ENCODE assay signal across 1 cellular context in the genomic region with DNA sequence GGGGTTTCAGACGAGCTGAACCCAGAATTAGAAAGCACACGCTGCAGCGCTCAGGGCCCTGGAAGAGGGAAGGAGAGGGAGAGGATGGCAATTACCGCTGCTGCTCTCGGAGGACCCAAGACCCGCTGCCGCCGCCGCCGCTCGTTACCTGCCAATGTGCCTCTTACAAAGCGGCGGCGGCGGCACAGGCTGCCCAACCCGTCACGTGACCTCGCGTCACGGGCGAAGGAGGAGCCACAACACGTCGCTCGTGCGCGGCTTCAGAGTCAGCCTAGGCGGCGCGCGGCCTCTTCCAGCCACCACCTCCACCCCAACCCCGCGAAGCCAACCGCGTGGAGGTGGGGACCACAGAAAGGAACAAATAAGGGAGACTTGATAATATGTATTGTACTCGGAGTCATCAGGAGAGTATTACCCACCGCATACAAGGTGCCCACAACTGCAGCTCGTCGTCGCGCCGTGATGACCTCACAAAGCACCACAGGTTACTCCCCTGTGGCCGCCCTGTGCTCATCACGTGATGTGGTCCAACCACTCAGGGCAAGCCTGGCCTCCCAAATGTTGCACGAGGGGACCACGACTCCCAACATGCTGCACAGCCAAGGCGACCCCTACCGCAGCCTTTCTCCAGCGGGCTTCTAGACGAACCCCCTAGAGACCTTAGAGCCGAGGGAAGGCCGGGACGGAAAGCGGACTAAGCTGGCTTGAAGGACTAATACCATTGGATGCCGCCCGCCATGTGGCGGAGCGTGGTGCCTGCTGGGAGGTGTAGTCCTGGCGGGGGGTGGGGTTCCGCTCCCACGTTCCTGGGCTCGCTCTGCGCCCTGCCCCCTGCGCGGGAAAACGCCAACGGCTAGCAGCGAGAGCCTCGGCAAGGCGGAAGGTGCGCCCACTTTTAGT.
TF ChIP-seq lines count a peak whose summit lies in the region.

A gene with protein sequence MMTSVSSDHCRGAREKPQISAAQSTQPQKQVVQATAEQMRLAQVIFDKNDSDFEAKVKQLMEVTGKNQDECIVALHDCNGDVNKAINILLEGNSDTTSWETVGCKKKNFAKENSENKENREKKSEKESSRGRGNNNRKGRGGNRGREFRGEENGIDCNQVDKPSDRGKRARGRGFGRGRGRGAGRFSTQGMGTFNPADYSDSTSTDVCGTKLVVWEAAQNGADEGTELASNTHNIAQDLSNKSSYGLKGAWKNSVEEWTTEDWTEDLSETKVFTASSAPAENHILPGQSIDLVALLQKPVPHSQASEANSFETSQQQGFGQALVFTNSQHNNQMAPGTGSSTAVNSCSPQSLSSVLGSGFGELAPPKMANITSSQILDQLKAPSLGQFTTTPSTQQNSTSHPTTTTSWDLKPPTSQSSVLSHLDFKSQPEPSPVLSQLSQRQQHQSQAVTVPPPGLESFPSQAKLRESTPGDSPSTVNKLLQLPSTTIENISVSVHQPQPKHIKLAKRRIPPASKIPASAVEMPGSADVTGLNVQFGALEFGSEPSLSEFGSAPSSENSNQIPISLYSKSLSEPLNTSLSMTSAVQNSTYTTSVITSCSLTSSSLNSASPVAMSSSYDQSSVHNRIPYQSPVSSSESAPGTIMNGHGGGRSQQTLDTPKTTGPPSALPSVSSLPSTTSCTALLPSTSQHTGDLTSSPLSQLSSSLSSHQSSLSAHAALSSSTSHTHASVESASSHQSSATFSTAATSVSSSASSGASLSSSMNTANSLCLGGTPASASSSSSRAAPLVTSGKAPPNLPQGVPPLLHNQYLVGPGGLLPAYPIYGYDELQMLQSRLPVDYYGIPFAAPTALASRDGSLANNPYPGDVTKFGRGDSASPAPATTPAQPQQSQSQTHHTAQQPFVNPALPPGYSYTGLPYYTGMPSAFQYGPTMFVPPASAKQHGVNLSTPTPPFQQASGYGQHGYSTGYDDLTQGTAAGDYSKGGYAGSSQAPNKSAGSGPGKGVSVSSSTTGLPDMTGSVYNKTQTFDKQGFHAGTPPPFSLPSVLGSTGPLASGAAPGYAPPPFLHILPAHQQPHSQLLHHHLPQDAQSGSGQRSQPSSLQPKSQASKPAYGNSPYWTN (minus strand): TSS at position 158 of the 900 bp plus-strand sequence. CDS start 31,739 bp downstream, outside the sequence.

TF ChIP-seq in GM12878, 131 proteins besides CTCF, POLR2A, EP300 and RAD21 (continued from another document and continues in another):
- TF ChIP-seq, protein P1, sequence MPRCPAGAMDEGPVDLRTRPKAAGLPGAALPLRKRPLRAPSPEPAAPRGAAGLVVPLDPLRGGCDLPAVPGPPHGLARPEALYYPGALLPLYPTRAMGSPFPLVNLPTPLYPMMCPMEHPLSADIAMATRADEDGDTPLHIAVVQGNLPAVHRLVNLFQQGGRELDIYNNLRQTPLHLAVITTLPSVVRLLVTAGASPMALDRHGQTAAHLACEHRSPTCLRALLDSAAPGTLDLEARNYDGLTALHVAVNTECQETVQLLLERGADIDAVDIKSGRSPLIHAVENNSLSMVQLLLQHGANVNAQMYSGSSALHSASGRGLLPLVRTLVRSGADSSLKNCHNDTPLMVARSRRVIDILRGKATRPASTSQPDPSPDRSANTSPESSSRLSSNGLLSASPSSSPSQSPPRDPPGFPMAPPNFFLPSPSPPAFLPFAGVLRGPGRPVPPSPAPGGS (IDR thresholded peaks at IDR 0.05; ENCODE audit: borderline replicate concordance, insufficient read depth, low read depth, low read length, poor library complexity, severe bottlenecking) = peak; percentile 43
- TF ChIP-seq, protein P2, sequence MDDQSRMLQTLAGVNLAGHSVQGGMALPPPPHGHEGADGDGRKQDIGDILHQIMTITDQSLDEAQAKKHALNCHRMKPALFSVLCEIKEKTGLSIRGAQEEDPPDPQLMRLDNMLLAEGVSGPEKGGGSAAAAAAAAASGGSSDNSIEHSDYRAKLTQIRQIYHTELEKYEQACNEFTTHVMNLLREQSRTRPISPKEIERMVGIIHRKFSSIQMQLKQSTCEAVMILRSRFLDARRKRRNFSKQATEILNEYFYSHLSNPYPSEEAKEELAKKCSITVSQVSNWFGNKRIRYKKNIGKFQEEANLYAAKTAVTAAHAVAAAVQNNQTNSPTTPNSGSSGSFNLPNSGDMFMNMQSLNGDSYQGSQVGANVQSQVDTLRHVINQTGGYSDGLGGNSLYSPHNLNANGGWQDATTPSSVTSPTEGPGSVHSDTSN (IDR thresholded peaks at IDR 0.05; ENCODE audit: insufficient replicate concordance, low read depth, low read length) = no peak
- peak; percentile 42; the same call in 1 of the 2 replicates for TF ChIP-seq TCF3 (IDR thresholded peaks at IDR 0.05; ENCODE audit: borderline replicate concordance, insufficient read depth, low read depth, low read length)
- 0 out of 2 replicates have a peak, but pooled peaks have one; percentile 59 for TF ChIP-seq DPF2 (IDR thresholded peaks at IDR 0.05)
- TF ChIP-seq, protein P3, sequence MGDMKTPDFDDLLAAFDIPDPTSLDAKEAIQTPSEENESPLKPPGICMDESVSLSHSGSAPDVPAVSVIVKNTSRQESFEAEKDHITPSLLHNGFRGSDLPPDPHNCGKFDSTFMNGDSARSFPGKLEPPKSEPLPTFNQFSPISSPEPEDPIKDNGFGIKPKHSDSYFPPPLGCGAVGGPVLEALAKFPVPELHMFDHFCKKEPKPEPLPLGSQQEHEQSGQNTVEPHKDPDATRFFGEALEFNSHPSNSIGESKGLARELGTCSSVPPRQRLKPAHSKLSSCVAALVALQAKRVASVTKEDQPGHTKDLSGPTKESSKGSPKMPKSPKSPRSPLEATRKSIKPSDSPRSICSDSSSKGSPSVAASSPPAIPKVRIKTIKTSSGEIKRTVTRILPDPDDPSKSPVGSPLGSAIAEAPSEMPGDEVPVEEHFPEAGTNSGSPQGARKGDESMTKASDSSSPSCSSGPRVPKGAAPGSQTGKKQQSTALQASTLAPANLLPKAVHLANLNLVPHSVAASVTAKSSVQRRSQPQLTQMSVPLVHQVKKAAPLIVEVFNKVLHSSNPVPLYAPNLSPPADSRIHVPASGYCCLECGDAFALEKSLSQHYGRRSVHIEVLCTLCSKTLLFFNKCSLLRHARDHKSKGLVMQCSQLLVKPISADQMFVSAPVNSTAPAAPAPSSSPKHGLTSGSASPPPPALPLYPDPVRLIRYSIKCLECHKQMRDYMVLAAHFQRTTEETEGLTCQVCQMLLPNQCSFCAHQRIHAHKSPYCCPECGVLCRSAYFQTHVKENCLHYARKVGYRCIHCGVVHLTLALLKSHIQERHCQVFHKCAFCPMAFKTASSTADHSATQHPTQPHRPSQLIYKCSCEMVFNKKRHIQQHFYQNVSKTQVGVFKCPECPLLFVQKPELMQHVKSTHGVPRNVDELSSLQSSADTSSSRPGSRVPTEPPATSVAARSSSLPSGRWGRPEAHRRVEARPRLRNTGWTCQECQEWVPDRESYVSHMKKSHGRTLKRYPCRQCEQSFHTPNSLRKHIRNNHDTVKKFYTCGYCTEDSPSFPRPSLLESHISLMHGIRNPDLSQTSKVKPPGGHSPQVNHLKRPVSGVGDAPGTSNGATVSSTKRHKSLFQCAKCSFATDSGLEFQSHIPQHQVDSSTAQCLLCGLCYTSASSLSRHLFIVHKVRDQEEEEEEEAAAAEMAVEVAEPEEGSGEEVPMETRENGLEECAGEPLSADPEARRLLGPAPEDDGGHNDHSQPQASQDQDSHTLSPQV (IDR thresholded peaks at IDR 0.05) = no peak
- TF ChIP-seq KAT2A (conservative IDR thresholded peaks at IDR 0.05; ENCODE audit: control insufficient read depth, low read depth, low read length) = no peak
- TF ChIP-seq, protein P4, sequence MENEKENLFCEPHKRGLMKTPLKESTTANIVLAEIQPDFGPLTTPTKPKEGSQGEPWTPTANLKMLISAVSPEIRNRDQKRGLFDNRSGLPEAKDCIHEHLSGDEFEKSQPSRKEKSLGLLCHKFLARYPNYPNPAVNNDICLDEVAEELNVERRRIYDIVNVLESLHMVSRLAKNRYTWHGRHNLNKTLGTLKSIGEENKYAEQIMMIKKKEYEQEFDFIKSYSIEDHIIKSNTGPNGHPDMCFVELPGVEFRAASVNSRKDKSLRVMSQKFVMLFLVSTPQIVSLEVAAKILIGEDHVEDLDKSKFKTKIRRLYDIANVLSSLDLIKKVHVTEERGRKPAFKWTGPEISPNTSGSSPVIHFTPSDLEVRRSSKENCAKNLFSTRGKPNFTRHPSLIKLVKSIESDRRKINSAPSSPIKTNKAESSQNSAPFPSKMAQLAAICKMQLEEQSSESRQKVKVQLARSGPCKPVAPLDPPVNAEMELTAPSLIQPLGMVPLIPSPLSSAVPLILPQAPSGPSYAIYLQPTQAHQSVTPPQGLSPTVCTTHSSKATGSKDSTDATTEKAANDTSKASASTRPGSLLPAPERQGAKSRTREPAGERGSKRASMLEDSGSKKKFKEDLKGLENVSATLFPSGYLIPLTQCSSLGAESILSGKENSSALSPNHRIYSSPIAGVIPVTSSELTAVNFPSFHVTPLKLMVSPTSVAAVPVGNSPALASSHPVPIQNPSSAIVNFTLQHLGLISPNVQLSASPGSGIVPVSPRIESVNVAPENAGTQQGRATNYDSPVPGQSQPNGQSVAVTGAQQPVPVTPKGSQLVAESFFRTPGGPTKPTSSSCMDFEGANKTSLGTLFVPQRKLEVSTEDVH (IDR thresholded peaks at IDR 0.05; ENCODE audit: low read depth, partially characterized antibody) = peak; percentile 93
- peak; percentile 78; the same call in 2 of the 3 replicates for TF ChIP-seq POU2F2 (IDR thresholded peaks at IDR 0.05; ENCODE audit: borderline replicate concordance, low read depth, low read length)
- peak; percentile 26; the same call in 1 of the 2 replicates for TF ChIP-seq ZNF207 (IDR thresholded peaks at IDR 0.05; ENCODE audit: borderline replicate concordance)
- TF ChIP-seq YBX1 (IDR thresholded peaks at IDR 0.05) = no peak
- TF ChIP-seq RCOR1 (conservative IDR thresholded peaks at IDR 0.05; ENCODE audit: low read depth, low read length) = 0 out of 2 replicates have a peak, but pooled peaks have one; percentile 67
- peak; percentile 70 for TF ChIP-seq LARP7 (IDR thresholded peaks at IDR 0.05)
- TF ChIP-seq, protein P5, sequence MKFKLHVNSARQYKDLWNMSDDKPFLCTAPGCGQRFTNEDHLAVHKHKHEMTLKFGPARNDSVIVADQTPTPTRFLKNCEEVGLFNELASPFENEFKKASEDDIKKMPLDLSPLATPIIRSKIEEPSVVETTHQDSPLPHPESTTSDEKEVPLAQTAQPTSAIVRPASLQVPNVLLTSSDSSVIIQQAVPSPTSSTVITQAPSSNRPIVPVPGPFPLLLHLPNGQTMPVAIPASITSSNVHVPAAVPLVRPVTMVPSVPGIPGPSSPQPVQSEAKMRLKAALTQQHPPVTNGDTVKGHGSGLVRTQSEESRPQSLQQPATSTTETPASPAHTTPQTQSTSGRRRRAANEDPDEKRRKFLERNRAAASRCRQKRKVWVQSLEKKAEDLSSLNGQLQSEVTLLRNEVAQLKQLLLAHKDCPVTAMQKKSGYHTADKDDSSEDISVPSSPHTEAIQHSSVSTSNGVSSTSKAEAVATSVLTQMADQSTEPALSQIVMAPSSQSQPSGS (IDR thresholded peaks at IDR 0.05; ENCODE audit: low read length) = no peak
- TF ChIP-seq, protein P6, sequence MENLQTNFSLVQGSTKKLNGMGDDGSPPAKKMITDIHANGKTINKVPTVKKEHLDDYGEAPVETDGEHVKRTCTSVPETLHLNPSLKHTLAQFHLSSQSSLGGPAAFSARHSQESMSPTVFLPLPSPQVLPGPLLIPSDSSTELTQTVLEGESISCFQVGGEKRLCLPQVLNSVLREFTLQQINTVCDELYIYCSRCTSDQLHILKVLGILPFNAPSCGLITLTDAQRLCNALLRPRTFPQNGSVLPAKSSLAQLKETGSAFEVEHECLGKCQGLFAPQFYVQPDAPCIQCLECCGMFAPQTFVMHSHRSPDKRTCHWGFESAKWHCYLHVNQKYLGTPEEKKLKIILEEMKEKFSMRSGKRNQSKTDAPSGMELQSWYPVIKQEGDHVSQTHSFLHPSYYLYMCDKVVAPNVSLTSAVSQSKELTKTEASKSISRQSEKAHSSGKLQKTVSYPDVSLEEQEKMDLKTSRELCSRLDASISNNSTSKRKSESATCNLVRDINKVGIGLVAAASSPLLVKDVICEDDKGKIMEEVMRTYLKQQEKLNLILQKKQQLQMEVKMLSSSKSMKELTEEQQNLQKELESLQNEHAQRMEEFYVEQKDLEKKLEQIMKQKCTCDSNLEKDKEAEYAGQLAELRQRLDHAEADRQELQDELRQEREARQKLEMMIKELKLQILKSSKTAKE (IDR thresholded peaks at IDR 0.05; ENCODE audit: low read depth, poor library complexity, severe bottlenecking) = no peak
- peak; percentile 66 for TF ChIP-seq CBFB (IDR thresholded peaks at IDR 0.05; ENCODE audit: low read depth)
- TF ChIP-seq, protein P7, sequence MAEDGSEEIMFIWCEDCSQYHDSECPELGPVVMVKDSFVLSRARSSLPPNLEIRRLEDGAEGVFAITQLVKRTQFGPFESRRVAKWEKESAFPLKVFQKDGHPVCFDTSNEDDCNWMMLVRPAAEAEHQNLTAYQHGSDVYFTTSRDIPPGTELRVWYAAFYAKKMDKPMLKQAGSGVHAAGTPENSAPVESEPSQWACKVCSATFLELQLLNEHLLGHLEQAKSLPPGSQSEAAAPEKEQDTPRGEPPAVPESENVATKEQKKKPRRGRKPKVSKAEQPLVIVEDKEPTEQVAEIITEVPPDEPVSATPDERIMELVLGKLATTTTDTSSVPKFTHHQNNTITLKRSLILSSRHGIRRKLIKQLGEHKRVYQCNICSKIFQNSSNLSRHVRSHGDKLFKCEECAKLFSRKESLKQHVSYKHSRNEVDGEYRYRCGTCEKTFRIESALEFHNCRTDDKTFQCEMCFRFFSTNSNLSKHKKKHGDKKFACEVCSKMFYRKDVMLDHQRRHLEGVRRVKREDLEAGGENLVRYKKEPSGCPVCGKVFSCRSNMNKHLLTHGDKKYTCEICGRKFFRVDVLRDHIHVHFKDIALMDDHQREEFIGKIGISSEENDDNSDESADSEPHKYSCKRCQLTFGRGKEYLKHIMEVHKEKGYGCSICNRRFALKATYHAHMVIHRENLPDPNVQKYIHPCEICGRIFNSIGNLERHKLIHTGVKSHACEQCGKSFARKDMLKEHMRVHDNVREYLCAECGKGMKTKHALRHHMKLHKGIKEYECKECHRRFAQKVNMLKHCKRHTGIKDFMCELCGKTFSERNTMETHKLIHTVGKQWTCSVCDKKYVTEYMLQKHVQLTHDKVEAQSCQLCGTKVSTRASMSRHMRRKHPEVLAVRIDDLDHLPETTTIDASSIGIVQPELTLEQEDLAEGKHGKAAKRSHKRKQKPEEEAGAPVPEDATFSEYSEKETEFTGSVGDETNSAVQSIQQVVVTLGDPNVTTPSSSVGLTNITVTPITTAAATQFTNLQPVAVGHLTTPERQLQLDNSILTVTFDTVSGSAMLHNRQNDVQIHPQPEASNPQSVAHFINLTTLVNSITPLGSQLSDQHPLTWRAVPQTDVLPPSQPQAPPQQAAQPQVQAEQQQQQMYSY (CRISPR knock-in tag; IDR thresholded peaks at IDR 0.05) = peak; percentile 82
- TF ChIP-seq SUZ12 (IDR thresholded peaks at IDR 0.05; ENCODE audit: unreplicated experiment) = no peak
- 0 out of 2 replicates have a peak, but pooled peaks have one; percentile 19 for TF ChIP-seq SPI1 (IDR thresholded peaks at IDR 0.05; ENCODE audit: borderline replicate concordance, insufficient read depth, low read depth, low read length)
- TF ChIP-seq POLR2AphosphoS2 (IDR thresholded peaks at IDR 0.05; ENCODE audit: low read depth, low read length) = peak; percentile 88
- TF ChIP-seq SMARCA5 (IDR thresholded peaks at IDR 0.05) = peak; percentile 46; the same call in 1 of the 2 replicates
- peak; percentile 99 for TF ChIP-seq RAD51 (IDR thresholded peaks at IDR 0.05)
